Comparison of ENCODE assay signal across 8 cellular contexts in genomic region chr7:12719141-12719919, GRCh38. TPM values are rescaled to one million over a fixed set of nuclear protein-coding genes. Genes with fewer than 3 reads are reported as not detected.
DNase-seq lines count a peak whose midpoint lies in the region; ATAC-seq and FAIRE-seq lines count a peak whose summit lies in the region.

No MANE protein-coding gene starts in this region.

- H3K4me3 ChIP-seq in skeletal muscle tissue (ENCODE audit: low read length in 3 of 3): no peak overlapping the region

- FAIRE-seq in RCC 7860 (lab: Jason Lieb, UNC): peak; percentile 89

- peak overlapping the region; percentile 71 for H3K27ac ChIP-seq in skeletal muscle tissue (ENCODE audit: low read depth, low read length)

- H3K36me3 ChIP-seq in skeletal muscle tissue (ENCODE audit: control insufficient read depth in 3 of 3, insufficient read depth in 3 of 3, low read length in 3 of 3): no peaks in the 10 kb centered on the region

- ATAC-seq in HG02763 (IDR thresholded peaks at IDR 0.05; ENCODE audit: unreplicated experiment): no peak
- ATAC-seq in HG02884 (IDR thresholded peaks at IDR 0.05; ENCODE audit: unreplicated experiment): no peak

- peak overlapping the region in 1 of 3 donors; percentile 9 for H3K9ac ChIP-seq in skeletal muscle tissue (ENCODE audit: low read depth in 1 of 3, low read length in 3 of 3)

- DNase-seq in H4 (ENCODE audit: low spot score) (peak; percentile 87), RCC 7860 (ENCODE audit: low spot score) (peak; percentile 89), fibroblast of gingiva (ENCODE audit: low read depth) (peak; percentile 73), mucosa of gallbladder (ENCODE audit: low spot score) (no peak)
- DNase-seq in effector CD8-positive, alpha-beta T cell (lab: John Stamatoyannopoulos, UW): no peak

- no peaks in the 10 kb centered on the region for H3K9me3 ChIP-seq in skeletal muscle tissue (ENCODE audit: control insufficient read depth in 3 of 3, low read length in 3 of 3)

- peaks cover 19 to 30% (median 23%) of the 10 kb centered on the region in 3 donors for H3K4me1 ChIP-seq in skeletal muscle tissue (ENCODE audit: control insufficient read depth in 3 of 3, insufficient read depth in 3 of 3, low read length in 3 of 3)

- no peaks in the 10 kb centered on the region for H3K27me3 ChIP-seq in skeletal muscle tissue (ENCODE audit: control insufficient read depth in 3 of 3, insufficient read depth in 3 of 3, low read length in 3 of 3)

RNA-seq across cellular contexts. Expression of gene ARL4A, which starts 31.9 kb away (rescaled TPM):
- total RNA-seq in H4 (2014; rRNA removed; shearing (Covaris generic)): 139 and 154 TPM in 2 replicates
- total RNA-seq in skeletal muscle tissue (35.5 TPM), mucosa of gallbladder (19.1 TPM)

Comparison
In these comparisons a context has a peak if more than half of its experiments do, and no peak if none do; other contexts are left out.
1. DNase-seq: peak in H4 (single experiment), RCC 7860 (single experiment) and fibroblast of gingiva (single experiment); none in effector CD8-positive, alpha-beta T cell (single experiment) and mucosa of gallbladder (single experiment).